8 cellular contexts compared by ENCODE assay signal in genomic region chr2:26786207-26787023, GRCh38. TPM values are rescaled to one million over a fixed set of nuclear protein-coding genes. Genes with fewer than 3 reads are reported as not detected.
DNase-seq lines count a peak whose midpoint lies in the region; ATAC-seq lines count a peak whose summit lies in the region.

No MANE protein-coding gene starts in this region.

- peak overlapping the region; percentile 90 for H3K4me3 ChIP-seq in right cardiac atrium (ENCODE audit: low read length)
- H3K4me3 ChIP-seq in skin epidermis, result peak overlapping the region; percentile 76 to 96 (median 89)

- H3K4me3 Mint-ChIP-seq in activated T-helper 1 cell treated with anti-CD3 and anti-CD28 coated beads, Interleukin-12 subunit alpha, Interleukin-12 subunit beta, Interleukin-2, Interleukin-4 antibody, amounts not matched to agents 30 ng/mL and 10 ng/mL and 1 ng/mL, durations not matched to agents 14 hours and 24 hours and 36 hours, result peak overlapping the region; percentile 96

- H3K27ac ChIP-seq in right cardiac atrium (ENCODE audit: low read length) (no peak overlapping the region), skin epidermis (peak overlapping the region in 12 of 21 experiments; percentile 12 to 72 (median 48))

- H3K9me3 Mint-ChIP-seq in activated T-helper 1 cell treated with anti-CD3 and anti-CD28 coated beads, Interleukin-12 subunit alpha, Interleukin-12 subunit beta, Interleukin-2, Interleukin-4 antibody, amounts not matched to agents 30 ng/mL and 10 ng/mL and 1 ng/mL, durations not matched to agents 14 hours and 24 hours and 36 hours, result peaks cover 12% of the 10 kb centered on the region

- DNase-seq in ELR (ENCODE audit: low read depth), result peak; percentile 47
- peak; percentile 18 for DNase-seq in HT1080 (ENCODE audit: low read depth)
- no peak for DNase-seq in activated T-helper 1 cell treated with anti-CD3 and anti-CD28 coated beads, Interleukin-12 subunit alpha, Interleukin-12 subunit beta, Interleukin-2, Interleukin-4 antibody, amounts not matched to agents 30 ng/mL and 10 ng/mL and 1 ng/mL, durations not matched to agents 14 hours and 24 hours and 36 hours (ENCODE audit: low spot score)
- DNase-seq in right cardiac atrium, result no peak
- DNase-seq in effector CD4-positive, alpha-beta T cell, result no peak
- DNase-seq in occipital lobe (lab: John Stamatoyannopoulos, UW), result no peak

- WGBS in right cardiac atrium, result 4% methylated on average over 55 of the region's 55 CpGs

- H3K36me3 Mint-ChIP-seq in activated T-helper 1 cell treated with anti-CD3 and anti-CD28 coated beads, Interleukin-12 subunit alpha, Interleukin-12 subunit beta, Interleukin-2, Interleukin-4 antibody, amounts not matched to agents 30 ng/mL and 10 ng/mL and 1 ng/mL, durations not matched to agents 14 hours and 24 hours and 36 hours (ENCODE audit: low read depth), result peaks cover 32% of the 10 kb centered on the region

- no peaks in the 10 kb centered on the region for H3K27me3 ChIP-seq in right cardiac atrium (ENCODE audit: control insufficient read depth, insufficient read depth)

- H3K9me3 ChIP-seq in right cardiac atrium (ENCODE audit: control insufficient read depth, low read length), result no peaks in the 10 kb centered on the region

- no peaks in the 10 kb centered on the region for H3K4me1 ChIP-seq in right cardiac atrium (ENCODE audit: control insufficient read depth, insufficient read depth, low read length)

- peak; percentile 24 for ATAC-seq in GM21381 (IDR thresholded peaks at IDR 0.05; ENCODE audit: unreplicated experiment)
- ATAC-seq in right cardiac atrium, result peak; percentile 6 to 38

- H3K27ac Mint-ChIP-seq in activated T-helper 1 cell treated with anti-CD3 and anti-CD28 coated beads, Interleukin-12 subunit alpha, Interleukin-12 subunit beta, Interleukin-2, Interleukin-4 antibody, amounts not matched to agents 30 ng/mL and 10 ng/mL and 1 ng/mL, durations not matched to agents 14 hours and 24 hours and 36 hours, result peak overlapping the region; percentile 89

- H3K27me3 Mint-ChIP-seq in activated T-helper 1 cell treated with anti-CD3 and anti-CD28 coated beads, Interleukin-12 subunit alpha, Interleukin-12 subunit beta, Interleukin-2, Interleukin-4 antibody, amounts not matched to agents 30 ng/mL and 10 ng/mL and 1 ng/mL, durations not matched to agents 14 hours and 24 hours and 36 hours (ENCODE audit: insufficient read depth), result no peaks in the 10 kb centered on the region

- peaks cover 33% of the 10 kb centered on the region for H3K4me1 Mint-ChIP-seq in activated T-helper 1 cell treated with anti-CD3 and anti-CD28 coated beads, Interleukin-12 subunit alpha, Interleukin-12 subunit beta, Interleukin-2, Interleukin-4 antibody, amounts not matched to agents 30 ng/mL and 10 ng/mL and 1 ng/mL, durations not matched to agents 14 hours and 24 hours and 36 hours (ENCODE audit: low read depth)

- intact Hi-C loops in activated T-helper 1 cell treated with anti-CD3 and anti-CD28 coated beads, Interleukin-12 subunit alpha, Interleukin-12 subunit beta, Interleukin-2, Interleukin-4 antibody, amounts not matched to agents 30 ng/mL and 10 ng/mL and 1 ng/mL, durations not matched to agents 14 hours and 24 hours and 36 hours (cut with micrococcal nuclease), result loop anchor here (2.0 to 10.0 kb wide), 5 partner anchors 14 to 542 kb away; partner anchors contain the start of genes ADGRF3, CAD, HADHA and HADHB
- intact Hi-C loops in right cardiac atrium (cut with DNase I), result no loop called here

RNA-seq across cellular contexts. Expression of gene CENPA, which starts 0.6 kb away (rescaled TPM):
- total RNA-seq in HT1080 (2014; rRNA removed; shearing (Covaris generic)), result 29.3 and 42.8 TPM in 2 replicates
- polyA plus RNA-seq in HT1080 (2015; cell fraction: cytosol; rRNA removed), result 33.3 and 37.8 TPM in 2 replicates
- 19.5 and 23.0 TPM in 2 replicates for polyA plus RNA-seq in HT1080 (2015; cell fraction: nucleus; rRNA removed)
- total RNA-seq in activated T-helper 1 cell treated with anti-CD3 and anti-CD28 coated beads, Interleukin-12 subunit alpha, Interleukin-12 subunit beta, Interleukin-2, Interleukin-4 antibody, amounts not matched to agents 30 ng/mL and 10 ng/mL and 1 ng/mL, durations not matched to agents 14 hours and 24 hours and 36 hours, result 16.6 and 19.7 TPM in 2 replicates
- total RNA-seq in right cardiac atrium (under 1 TPM in 2 of 4 donors, not detected in 2; 0.71 to 0.91 TPM), occipital lobe (1.9 TPM)
- polyA plus RNA-seq in right cardiac atrium, result 0.18 TPM

RNA-seq across cellular contexts. Expression of gene SLC35F6, which starts 22.3 kb away (rescaled TPM):
- 19.3 and 24.7 TPM in 2 replicates for total RNA-seq in HT1080 (2014; rRNA removed; shearing (Covaris generic))
- polyA plus RNA-seq in HT1080 (2015; cell fraction: cytosol; rRNA removed), result 23.2 and 23.9 TPM in 2 replicates
- 15.6 and 18.1 TPM in 2 replicates for polyA plus RNA-seq in HT1080 (2015; cell fraction: nucleus; rRNA removed)
- total RNA-seq in activated T-helper 1 cell treated with anti-CD3 and anti-CD28 coated beads, Interleukin-12 subunit alpha, Interleukin-12 subunit beta, Interleukin-2, Interleukin-4 antibody, amounts not matched to agents 30 ng/mL and 10 ng/mL and 1 ng/mL, durations not matched to agents 14 hours and 24 hours and 36 hours, result 14.3 and 14.5 TPM in 2 replicates
- total RNA-seq in right cardiac atrium, result 10 to 100 TPM; 22.0 to 34.3 (median 26.5) TPM
- polyA plus RNA-seq in right cardiac atrium, result 18.8 TPM
- 17.3 TPM for total RNA-seq in occipital lobe

Comparison
In these comparisons a context has a peak if more than half of its experiments do, and no peak if none do; other contexts are left out.
1. DNase-seq: peak in ELR (single experiment) and HT1080 (single experiment); none in activated T-helper 1 cell treated with anti-CD3 and anti-CD28 coated beads, Interleukin-12 subunit alpha, Interleukin-12 subunit beta, Interleukin-2, Interleukin-4 antibody, amounts not matched to agents 30 ng/mL and 10 ng/mL and 1 ng/mL, durations not matched to agents 14 hours and 24 hours and 36 hours (single experiment), right cardiac atrium (0 of 3), effector CD4-positive, alpha-beta T cell (single experiment) and occipital lobe (single experiment).